Comparison of ENCODE assay signal across 26 cellular contexts in the genomic region with DNA sequence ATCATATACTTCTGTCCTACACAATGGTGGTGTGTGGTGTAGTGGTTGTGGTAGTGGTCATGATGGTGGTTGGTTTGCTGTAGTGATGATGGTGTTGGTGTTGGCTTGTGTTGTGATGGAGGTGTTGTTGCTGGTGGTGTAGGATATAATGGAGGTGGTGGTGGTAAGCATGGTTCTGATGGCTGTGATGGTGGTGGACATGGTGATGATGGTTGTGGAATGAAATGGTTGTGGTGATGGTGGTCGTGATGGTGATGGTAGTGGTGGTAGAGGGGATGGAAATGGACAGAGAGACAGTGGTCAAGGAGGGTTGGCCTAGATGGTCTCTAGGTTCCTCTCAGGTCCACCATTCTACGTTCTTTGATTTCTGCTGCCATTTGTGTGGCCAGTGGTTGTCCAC. TPM values are rescaled to one million over a fixed set of nuclear protein-coding genes. Genes with fewer than 3 reads are reported as not detected.
DNase-seq lines count a peak whose midpoint lies in the region; ATAC-seq, FAIRE-seq and TF ChIP-seq lines count a peak whose summit lies in the region.
"Had no signal": no experiment of that assay in that cellular context is flagged by ENCODE, and none has a peak within 500 bp of the region (broad histone marks: within the 10 kb centered on the region; RNA-seq: fewer than 3 reads in every experiment).

No MANE protein-coding gene starts in this region.

- TF ChIP-seq CTCF in HEK293 (tag by site-specific recombination; IDR thresholded peaks at IDR 0.05) (no peak), GM12878 (IDR thresholded peaks at IDR 0.05 in 2 of 3, conservative IDR thresholded peaks at IDR 0.05 in 1 of 3; ENCODE audit: control insufficient read depth in 2 of 3, extremely low read depth in 1 of 3, insufficient read depth in 1 of 3, low read depth in 3 of 3, low read length in 3 of 3) (no peak), spleen (IDR thresholded peaks at IDR 0.05 in 8 of 11, conservative IDR thresholded peaks at IDR 0.05 in 3 of 11) (no peak), mucosa of descending colon (IDR thresholded peaks at IDR 0.05) (no peak)

- in situ Hi-C loops in GM12878 (cut with MboI), result no loop called here

- no peak overlapping the region for H3K9ac ChIP-seq in GM12878 (ENCODE audit: control insufficient read depth, insufficient read depth, low read length)
- H3K9ac ChIP-seq in mesenchymal stem cell (ENCODE audit: low read length), result no peak overlapping the region
- H3K9ac ChIP-seq: BLaER1 treated with 17β-estradiol and CSF1 and Interleukin-3, amounts not matched to agents 10 nM and 100 nM; GM23248 had no signal

- no peaks in the 10 kb centered on the region for H3K79me1 ChIP-seq in mesenchymal stem cell (replicated peaks; ENCODE audit: low read length, poor library complexity, severe bottlenecking)

- H3K9me3 ChIP-seq in HEK293 (ENCODE audit: control insufficient read depth, insufficient read depth, low read depth, low read length), result no peaks in the 10 kb centered on the region
- no peaks in the 10 kb centered on the region for H3K9me3 ChIP-seq in GM12878 (replicated peaks; ENCODE audit: control insufficient read depth, insufficient read depth, low read length)
- H3K9me3 ChIP-seq in mesenchymal stem cell (ENCODE audit: control insufficient read depth, low read length), result no peaks in the 10 kb centered on the region
- peaks cover 0 to 8% (median 2%) of the 10 kb centered on the region in 8 donors for H3K9me3 ChIP-seq in spleen
- H3K9me3 ChIP-seq in mucosa of descending colon, result no peaks in the 10 kb centered on the region
- H3K9me3 ChIP-seq: BE2C; BLaER1 treated with 17β-estradiol and CSF1 and Interleukin-3, amounts not matched to agents 10 nM and 100 nM had no signal

- CTCF ChIA-PET in HEK293 (lab: Yijun Ruan, JAX) (no interaction called here), GM12878 (lab: Yijun Ruan, JAX) (no interaction called here)

- TF ChIP-seq RAD21 in GM12878 (IDR thresholded peaks at IDR 0.05; ENCODE audit: insufficient read depth, low read depth, low read length), result no peak

- no peak overlapping the region for H4K8ac ChIP-seq in mesenchymal stem cell (ENCODE audit: low read length)

- no peak for ATAC-seq in GM12878
- no peak for ATAC-seq in mucosa of descending colon
- ATAC-seq in GM21367 (IDR thresholded peaks at IDR 0.05; ENCODE audit: unreplicated experiment), result no peak
- ATAC-seq: A549, HCT116 had no signal

- H2AFZ ChIP-seq in GM12878 (ENCODE audit: control insufficient read depth, low read depth, low read length) (no peak overlapping the region), mesenchymal stem cell (ENCODE audit: low read depth, low read length) (no peak overlapping the region)
- H2AFZ ChIP-seq: GM23248 had no signal

- 0% methylated on average over 2 of the region's 2 CpGs for WGBS in GM12878 (ENCODE audit: insufficient coverage, insufficient replicate concordance, low lambda C conversion rate, missing lambda C conversion rate)
- WGBS in mesenchymal stem cell, result 58% methylated on average over 2 of the region's 2 CpGs
- WGBS in spleen, 5 donors, result 60 to 75% (median 72%) methylated on average over 2 of the region's 2 CpGs

- H3K18ac ChIP-seq in mesenchymal stem cell (ENCODE audit: low read depth in 1 of 2, low read length in 2 of 2), result no peak overlapping the region

- H3K27ac ChIP-seq in HEK293 (ENCODE audit: extremely low read depth, low read depth, low read length), result no peak overlapping the region
- no peak overlapping the region for H3K27ac ChIP-seq in GM12878 (ENCODE audit: control insufficient read depth, insufficient read depth)
- H3K27ac ChIP-seq in mesenchymal stem cell (ENCODE audit: low read length, poor library complexity, severe bottlenecking), result no peak overlapping the region
- no peak overlapping the region for H3K27ac ChIP-seq in spleen
- H3K27ac ChIP-seq: A549; BLaER1 treated with 17β-estradiol and CSF1 and Interleukin-3, amounts not matched to agents 10 nM and 100 nM; GM23248 had no signal

- H3K23ac ChIP-seq in mesenchymal stem cell (ENCODE audit: low read length in 2 of 2), result no peak overlapping the region

- H3K4me1 ChIP-seq in HEK293 (ENCODE audit: control insufficient read depth, insufficient read depth, low read length), result no peaks in the 10 kb centered on the region
- no peaks in the 10 kb centered on the region for H3K4me1 ChIP-seq in GM12878 (ENCODE audit: control insufficient read depth, insufficient read depth, low read length)
- H3K4me1 ChIP-seq in mesenchymal stem cell (ENCODE audit: control insufficient read depth, insufficient read depth, low read depth, low read length), result no peaks in the 10 kb centered on the region
- no peaks in the 10 kb centered on the region for H3K4me1 ChIP-seq in spleen
- H3K4me1 ChIP-seq in mucosa of descending colon (ENCODE audit: low read depth), result no peaks in the 10 kb centered on the region
- H3K4me1 ChIP-seq: A549; BE2C; BLaER1 treated with 17β-estradiol and CSF1 and Interleukin-3, amounts not matched to agents 10 nM and 100 nM had no signal

- no peak overlapping the region for H3K4ac ChIP-seq in mesenchymal stem cell (ENCODE audit: low read depth in 1 of 2, low read length in 2 of 2)

- no peak overlapping the region for H2AK5ac ChIP-seq in mesenchymal stem cell (ENCODE audit: low read length, severe bottlenecking)

- no peak overlapping the region for H3K4me3 ChIP-seq in HEK293 (ENCODE audit: low read depth, low read length)
- H3K4me3 ChIP-seq in GM12878, result no peak overlapping the region
- no peak overlapping the region for H3K4me3 ChIP-seq in mesenchymal stem cell (ENCODE audit: insufficient read depth in 1 of 2, low read depth in 1 of 2, low read length in 2 of 2)
- no peak overlapping the region for H3K4me3 ChIP-seq in spleen
- no peak overlapping the region for H3K4me3 ChIP-seq in mucosa of descending colon
- H3K4me3 ChIP-seq: A549; BLaER1 treated with 17β-estradiol and CSF1 and Interleukin-3, amounts not matched to agents 10 nM and 100 nM; GM23248 had no signal

- POLR2A ChIA-PET in HEK293 (lab: Yijun Ruan, JAX) (no interaction called here), GM12878 (lab: Charles Lee) (no interaction called here)

- BruUV-seq in GM12878 (replicated peaks; lab: Mats Ljungman, UMichigan), result no TSS peak

- H3K4me2 ChIP-seq in GM12878 (ENCODE audit: control insufficient read depth, insufficient read depth), result no peak overlapping the region
- H3K4me2 ChIP-seq in mesenchymal stem cell (ENCODE audit: low read length, poor library complexity, severe bottlenecking), result no peak overlapping the region
- H3K4me2 ChIP-seq: A549; BLaER1 treated with 17β-estradiol and CSF1 and Interleukin-3, amounts not matched to agents 10 nM and 100 nM had no signal

- peak overlapping the region in 1 of 2 experiments; percentile 68 for H3K14ac ChIP-seq in mesenchymal stem cell (ENCODE audit: low read length in 2 of 2)

- RAD21 ChIA-PET in GM12878 (lab: Charles Lee; ENCODE audit: unreplicated experiment), result no interaction called here

- TF ChIP-seq EP300 in GM12878 (IDR thresholded peaks at IDR 0.05; ENCODE audit: borderline replicate concordance in 1 of 2, control insufficient read depth in 1 of 2, low read depth in 2 of 2, low read length in 2 of 2), result no peak

- H2BK5ac ChIP-seq in mesenchymal stem cell (ENCODE audit: low read depth, low read length, poor library complexity, severe bottlenecking), result no peak overlapping the region

- peaks cover 0 to 2% of the 10 kb centered on the region in 2 experiments; a peak in 1 of 4 replicates for H3K27me3 ChIP-seq in GM12878 (replicated peaks in 1 of 2; ENCODE audit: control insufficient read depth in 2 of 2, insufficient read depth in 2 of 2, low read length in 1 of 2)
- peaks cover 66 to 83% of the 10 kb centered on the region in 2 experiments for H3K27me3 ChIP-seq in mesenchymal stem cell (ENCODE audit: control insufficient read depth in 1 of 2, insufficient read depth in 1 of 2, low read length in 2 of 2)
- peaks cover 0 to 43% (median 3%) of the 10 kb centered on the region in 7 donors for H3K27me3 ChIP-seq in spleen (replicated peaks in 1 of 7)
- H3K27me3 ChIP-seq: BLaER1 treated with 17β-estradiol and CSF1 and Interleukin-3, amounts not matched to agents 10 nM and 100 nM had no signal

- H2BK120ac ChIP-seq in mesenchymal stem cell (ENCODE audit: low read depth, low read length), result no peak overlapping the region

- no peaks in the 10 kb centered on the region for H4K20me1 ChIP-seq in GM12878 (ENCODE audit: control insufficient read depth, insufficient read depth)
- H4K20me1 ChIP-seq: BLaER1 treated with 17β-estradiol and CSF1 and Interleukin-3, amounts not matched to agents 10 nM and 100 nM had no signal

- H2BK15ac ChIP-seq in mesenchymal stem cell (ENCODE audit: low read depth, poor library complexity, severe bottlenecking), result no peak overlapping the region

- TF ChIP-seq POLR2A in GM12878 (IDR thresholded peaks at IDR 0.05; ENCODE audit: low read depth, low read length) (no peak), spleen (IDR thresholded peaks at IDR 0.05) (no peak)

- peak overlapping the region; percentile 35 for H4K91ac ChIP-seq in mesenchymal stem cell (ENCODE audit: low read length)

- no peaks in the 10 kb centered on the region for H3K79me2 ChIP-seq in GM12878 (ENCODE audit: control insufficient read depth, insufficient read depth, low read length)

- peak; percentile 59 for FAIRE-seq in GM12878 (lab: Jason Lieb, UNC)
- FAIRE-seq: A549, D721Med, GM12892 had no signal

- H3K36me3 ChIP-seq in HEK293 (ENCODE audit: control insufficient read depth in 2 of 2, insufficient read depth in 1 of 2, low read length in 2 of 2), result no peaks in the 10 kb centered on the region
- H3K36me3 ChIP-seq in GM12878 (ENCODE audit: control insufficient read depth in 2 of 2, insufficient read depth in 2 of 2, low read length in 1 of 2), result no peaks in the 10 kb centered on the region
- H3K36me3 ChIP-seq in mesenchymal stem cell (ENCODE audit: control insufficient read depth in 1 of 2, insufficient read depth in 2 of 2, low read depth in 1 of 2, low read length in 2 of 2), result no peaks in the 10 kb centered on the region
- H3K36me3 ChIP-seq in spleen, result no peaks in the 10 kb centered on the region
- H3K36me3 ChIP-seq in mucosa of descending colon (ENCODE audit: low read depth), result no peaks in the 10 kb centered on the region
- H3K36me3 ChIP-seq: BE2C; BLaER1 treated with 17β-estradiol and CSF1 and Interleukin-3, amounts not matched to agents 10 nM and 100 nM had no signal

- no peak overlapping the region for H2BK12ac ChIP-seq in mesenchymal stem cell (ENCODE audit: low read length in 2 of 2)

- DNase-seq in GM12878 (ENCODE audit: low read depth, low spot score) (no peak), mesenchymal stem cell (no peak), spleen (peak; percentile 3), mucosa of descending colon (no peak), NCI-H2227 treated with DMSO at 0.1 percent for 48 hours (lab: John Stamatoyannopoulos, UW) (no peak)
- DNase-seq: 8988T; ACHN; AML-193; BE2C; CD4-positive, alpha-beta T cell; CD8-positive, alpha-beta memory T cell; DMS 273 treated with DMSO at 0.1 percent for 48 hours; DMS79; EL; GDM1; GM23248; H9; HFFc6 had no signal

- intact Hi-C loops in GM12878 (cut with micrococcal nuclease; ENCODE audit: unreplicated experiment), result no loop called here
- intact Hi-C loops in spleen (cut with DNase I; ENCODE audit: low total_unique reads), result no loop called here
- intact Hi-C loops in mucosa of descending colon (cut with DNase I, micrococcal nuclease), result no loop called here

- SMC1A ChIA-PET in GM12878 (lab: Charles Lee; ENCODE audit: uncharacterized antibody, unreplicated experiment), result no interaction called here

RNA-seq across cellular contexts. Expression of a gene that starts 44.7 kb away (rescaled TPM):
- not detected in 2 replicates for total RNA-seq in GM12878 (2013; cell fraction: nucleolus; rRNA removed)
- 0.11 TPM in 1 of 2 replicates, not detected in the other for total RNA-seq in GM12878 (2014; rRNA removed)
- total RNA-seq in GM12878 (2014; rRNA removed; fragmentation: Illumina TruSeq; extraction: Trizol), result 0.13 TPM in 1 of 2 replicates, not detected in the other
- 0.37 and 0.62 TPM in 2 replicates for total RNA-seq in GM12878 (2021)
- polyA plus RNA-seq in GM12878 (2011; ENCODE audit: low read depth), result 0.88 TPM
- 0.72 and 0.99 TPM in 2 replicates for polyA plus RNA-seq in GM12878 (2011; rRNA removed)
- polyA plus RNA-seq in GM12878 (2011; cell fraction: cytosol; rRNA removed), result 0.84 and 0.99 TPM in 2 replicates
- polyA plus RNA-seq in GM12878 (2011; cell fraction: nucleus; rRNA removed), result 0.87 and 0.98 TPM in 2 replicates
- polyA plus RNA-seq in GM12878 (2012), result 1.00 and 1.7 TPM in 2 replicates
- polyA plus RNA-seq in GM12878 (2014; fragmentation: Illumina TruSeq; extraction: Trizol), result 0.15 TPM in 1 of 2 replicates, not detected in the other
- under 1 TPM; 0.09 to 0.18 TPM for polyA plus RNA-seq in GM12878 (2014; fragmentation: Nextera tagmentation; extraction: Ambion mirVana)
- 0.31 and 0.43 TPM in 2 replicates for polyA plus RNA-seq in GM12878 (2014; rRNA removed)
- polyA plus RNA-seq in GM12878 (2016; fragmentation: Nextera tagmentation; extraction: Ambion mirVana), result under 1 TPM; 0.30 to 0.31 TPM
- 0.59 and 0.77 TPM in 2 replicates for polyA minus RNA-seq in GM12878 (2011; rRNA and poly(A)+ RNA removed)
- polyA minus RNA-seq in GM12878 (2011; cell fraction: cytosol; rRNA and poly(A)+ RNA removed), result 1.0 TPM in 1 of 2 replicates, not detected in the other
- polyA minus RNA-seq in GM12878 (2011; cell fraction: nucleus; rRNA and poly(A)+ RNA removed), result 0.86 TPM in 1 of 2 replicates, not detected in the other
- polyA plus RNA-seq in mesenchymal stem cell (2013, experiment 1 of 2), result 0.80 TPM
- polyA plus RNA-seq in mesenchymal stem cell (2013, experiment 2 of 2), result 0.68 TPM
- 1 to 10 TPM in 6 of 7 donors, under 1 TPM in 1; 0.77 to 2.8 (median 1.8) TPM for total RNA-seq in spleen
- polyA plus RNA-seq in spleen, result 1 to 10 TPM; 1.6 to 3.2 (median 1.7) TPM
- 1 to 10 TPM; 2.2 to 3.7 (median 3.5) TPM for total RNA-seq in mucosa of descending colon
- total RNA-seq: GM23248 had no signal
- polyA plus RNA-seq: CD14-positive monocyte had no signal
